Comparison of ENCODE assay signal across 29 cellular contexts in the genomic region with DNA sequence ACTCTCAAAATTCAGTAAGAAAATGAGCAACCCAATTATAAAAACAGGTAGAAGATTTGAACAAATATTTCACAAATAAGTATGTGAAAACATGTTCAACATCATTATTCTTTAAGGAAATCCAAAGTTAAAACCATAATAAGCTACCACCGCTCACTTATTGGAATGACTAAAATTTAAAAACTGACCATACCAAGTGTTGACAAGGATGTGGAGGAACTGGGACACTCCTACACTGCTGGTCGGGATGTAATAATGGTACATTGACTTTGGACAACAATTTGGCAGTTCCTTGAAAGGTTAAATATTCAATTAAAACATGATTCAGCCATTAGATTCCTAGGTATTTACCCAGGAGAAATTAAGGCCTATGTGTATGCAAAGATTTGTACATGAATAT.
"Had no signal": no experiment of that assay in that cellular context is flagged by ENCODE, and none has a peak within 500 bp of the region (broad histone marks: within the 10 kb centered on the region; RNA-seq: fewer than 3 reads in every experiment).

No MANE protein-coding gene starts in this region.

- DNase-seq: stimulated activated CD4-positive, alpha-beta T cell treated with anti-CD3 and anti-CD28 coated beads, Interleukin-2, amount 100 ng/mL, for 48 hours; stimulated activated CD4-positive, alpha-beta T cell treated with anti-CD3 and anti-CD28 coated beads, Interleukin-4, amount 100 ng/mL, for 1 hour; stimulated activated CD4-positive, alpha-beta T cell treated with anti-CD3 and anti-CD28 coated beads, Interleukin-4, amount 100 ng/mL, for 24 hours; stimulated activated CD4-positive, alpha-beta T cell treated with anti-CD3 and anti-CD28 coated beads, Interleukin-4, amount 100 ng/mL, for 4 hours; stimulated activated CD8-positive, alpha-beta memory T cell treated with anti-CD3 and anti-CD28 coated beads, Interleukin-4, amount 100 ng/mL, for 48 hours; stimulated activated naive B cell treated with anti-CD40 and anti-IgM and Interleukin-4, amounts not matched to agents 10 μg/mL and 1 μg/mL and 100 μg/mL, for 72 hours; stimulated activated naive CD4-positive, alpha-beta T cell; stimulated activated naive CD4-positive, alpha-beta T cell treated with Interleukin-2 at 50 U/mL for 16 hours; stimulated activated naive CD8-positive, alpha-beta T cell treated with anti-CD3 and anti-CD28 coated beads, Interleukin-15, amount 100 ng/mL, for 72 hours; stimulated activated naive CD8-positive, alpha-beta T cell treated with anti-CD3 and anti-CD28 coated beads, Interleukin-15, Interleukin-2, amounts not matched to agents 100 U/mL and 50 U/mL, for 24 hours; stomach; substantia nigra; testis; thyroid gland; tibial artery; transverse colon; trophoblast cell; upper lobe of left lung; upper lobe of right lung; uterus had no signal

- H3K4me3 ChIP-seq: stomach, suprapubic skin, testis, thoracic aorta, thyroid gland, tibial artery, tibial nerve, transverse colon, upper lobe of left lung, upper lobe of right lung, uterus, vagina had no signal

- H3K27me3 Mint-ChIP-seq: stimulated activated memory B cell treated with anti-CD40 and anti-IgM and Interleukin-4, amounts not matched to agents 10 μg/mL and 1 μg/mL and 100 μg/mL, for 72 hours; stimulated activated naive B cell treated with anti-CD40 and anti-IgM and Interleukin-4, amounts not matched to agents 10 μg/mL and 1 μg/mL and 100 μg/mL, for 72 hours; stimulated activated naive CD8-positive, alpha-beta T cell treated with anti-CD3 and anti-CD28 coated beads, Interleukin-15, amount 100 ng/mL, for 72 hours; stimulated activated naive CD8-positive, alpha-beta T cell treated with anti-CD3 and anti-CD28 coated beads, Interleukin-15, Interleukin-2, amounts not matched to agents 100 ng/mL and 50 ng/mL, for 24 hours; type B pancreatic cell had no signal

- H3K27me3 ChIP-seq: stomach, suprapubic skin, testis, thyroid gland, tibial artery, tibial nerve, transverse colon, upper lobe of left lung, upper lobe of right lung, uterus, vagina had no signal

- H3K36me3 ChIP-seq: stomach, suprapubic skin, thoracic aorta, thyroid gland, tibial artery, tibial nerve, transverse colon, upper lobe of left lung, upper lobe of right lung, uterus, vagina had no signal

- H3K9me3 ChIP-seq: stomach, suprapubic skin, testis, thyroid gland, transverse colon, upper lobe of left lung, upper lobe of right lung, uterus, vagina had no signal

- H3K27ac ChIP-seq: stomach, suprapubic skin, testis, thoracic aorta, thyroid gland, tibial artery, tibial nerve, transverse colon, upper lobe of left lung, upper lobe of right lung, uterus, vagina had no signal

- H3K36me3 Mint-ChIP-seq: stimulated activated effector memory CD8-positive, alpha-beta T cell treated with anti-CD3 and anti-CD28 coated beads, Interleukin-12 subunit alpha, Interleukin-12 subunit beta, amount 100 ng/mL, for 72 hours; stimulated activated memory B cell treated with anti-CD40 and anti-IgM and Interleukin-4, amounts not matched to agents 10 μg/mL and 1 μg/mL and 100 μg/mL, for 72 hours; stimulated activated naive B cell treated with anti-CD40 and anti-IgM and Interleukin-4, amounts not matched to agents 10 μg/mL and 1 μg/mL and 100 μg/mL, for 72 hours had no signal

- FAIRE-seq: urothelium cell line had no signal

- H3K4me1 ChIP-seq: stomach, suprapubic skin, testis, tibial artery, tibial nerve, transverse colon, upper lobe of right lung, uterus, vagina had no signal

- H3K4me1 Mint-ChIP-seq: stimulated activated effector memory CD8-positive, alpha-beta T cell treated with anti-CD3 and anti-CD28 coated beads, Interleukin-12 subunit alpha, Interleukin-12 subunit beta, amount 100 ng/mL, for 72 hours; stimulated activated memory B cell treated with anti-CD40 and anti-IgM and Interleukin-4, amounts not matched to agents 10 μg/mL and 1 μg/mL and 100 μg/mL, for 72 hours; stimulated activated naive B cell treated with anti-CD40 and anti-IgM and Interleukin-4, amounts not matched to agents 10 μg/mL and 1 μg/mL and 100 μg/mL, for 72 hours; stimulated activated naive CD8-positive, alpha-beta T cell treated with anti-CD3 and anti-CD28 coated beads, Interleukin-15, amount 100 ng/mL, for 72 hours had no signal

- H3K4me3 Mint-ChIP-seq: stimulated activated effector memory CD8-positive, alpha-beta T cell treated with anti-CD3 and anti-CD28 coated beads, Interleukin-12 subunit alpha, Interleukin-12 subunit beta, amount 100 ng/mL, for 72 hours; stimulated activated memory B cell treated with anti-CD40 and anti-IgM and Interleukin-4, amounts not matched to agents 10 μg/mL and 1 μg/mL and 100 μg/mL, for 72 hours; stimulated activated naive B cell treated with anti-CD40 and anti-IgM and Interleukin-4, amounts not matched to agents 10 μg/mL and 1 μg/mL and 100 μg/mL, for 72 hours; stimulated activated naive CD8-positive, alpha-beta T cell treated with anti-CD3 and anti-CD28 coated beads, Interleukin-15, amount 100 ng/mL, for 72 hours; stimulated activated naive CD8-positive, alpha-beta T cell treated with anti-CD3 and anti-CD28 coated beads, Interleukin-15, Interleukin-2, amounts not matched to agents 100 ng/mL and 50 ng/mL, for 24 hours; type B pancreatic cell had no signal

- ATAC-seq: stimulated activated effector memory CD8-positive, alpha-beta T cell treated with anti-CD3 and anti-CD28 coated beads, Interleukin-12 subunit alpha, Interleukin-12 subunit beta, amount 100 ng/mL, for 72 hours; stimulated activated memory B cell treated with anti-CD40 and anti-IgM and Interleukin-4, amounts not matched to agents 10 μg/mL and 1 μg/mL and 100 μg/mL, for 72 hours; stimulated activated naive B cell treated with anti-CD40 and anti-IgM and Interleukin-4, amounts not matched to agents 10 μg/mL and 1 μg/mL and 100 μg/mL, for 72 hours; stimulated activated naive CD8-positive, alpha-beta T cell treated with anti-CD3 and anti-CD28 coated beads, Interleukin-15, amount 100 ng/mL, for 72 hours; stimulated activated naive CD8-positive, alpha-beta T cell treated with anti-CD3 and anti-CD28 coated beads, Interleukin-15, Interleukin-2, amounts not matched to agents 100 U/mL and 50 U/mL, for 24 hours; upper lobe of right lung had no signal

- H3K27ac Mint-ChIP-seq: stimulated activated effector memory CD8-positive, alpha-beta T cell treated with anti-CD3 and anti-CD28 coated beads, Interleukin-12 subunit alpha, Interleukin-12 subunit beta, amount 100 ng/mL, for 72 hours; stimulated activated memory B cell treated with anti-CD40 and anti-IgM and Interleukin-4, amounts not matched to agents 10 μg/mL and 1 μg/mL and 100 μg/mL, for 72 hours; stimulated activated naive B cell treated with anti-CD40 and anti-IgM and Interleukin-4, amounts not matched to agents 10 μg/mL and 1 μg/mL and 100 μg/mL, for 72 hours; stimulated activated naive CD8-positive, alpha-beta T cell treated with anti-CD3 and anti-CD28 coated beads, Interleukin-15, amount 100 ng/mL, for 72 hours; stimulated activated naive CD8-positive, alpha-beta T cell treated with anti-CD3 and anti-CD28 coated beads, Interleukin-15, Interleukin-2, amounts not matched to agents 100 ng/mL and 50 ng/mL, for 24 hours; type B pancreatic cell had no signal
